1 cellular context compared by ENCODE assay signal in genomic region chr7:17350321-17350720, GRCh38. TPM values are rescaled to one million over a fixed set of nuclear protein-coding genes. Genes with fewer than 3 reads are reported as not detected.
"Had no signal": no experiment of that assay in that cellular context is flagged by ENCODE, and none has a peak within 500 bp of the region (broad histone marks: within the 10 kb centered on the region; RNA-seq: fewer than 3 reads in every experiment).

No MANE protein-coding gene starts in this region.

RNA-seq across cellular contexts. Expression of gene AHR, which starts 51.9 kb away (rescaled TPM):
- polyA plus RNA-seq: K562 had no signal
